ENCODE assay signal across 11 cellular contexts in genomic region chr4:576245-576821, GRCh38. TPM values are rescaled to one million over a fixed set of nuclear protein-coding genes. Genes with fewer than 3 reads are reported as not detected.
DNase-seq lines count a peak whose midpoint lies in the region; ATAC-seq and TF ChIP-seq lines count a peak whose summit lies in the region.
"Had no signal": no experiment of that assay in that cellular context is flagged by ENCODE, and none has a peak within 500 bp of the region (broad histone marks: within the 10 kb centered on the region; RNA-seq: fewer than 3 reads in every experiment).

TMEM271 (minus strand) TSS chr4:576295; CDS start chr4:576062, 233 bp downstream.

- peaks cover 84% of the 10 kb centered on the region for H3K27me3 Mint-ChIP-seq in neural crest cell (ENCODE audit: low read depth)

- H3K27ac ChIP-seq in dorsolateral prefrontal cortex: peak within 1 kb of the TSS in 57 of 59 donors; percentile 44 to 95 (median 81)
- H3K27ac ChIP-seq: upper lobe of right lung had no signal

- H3K27ac Mint-ChIP-seq in neural crest cell (ENCODE audit: unreplicated experiment): no peak within 1 kb of the TSS

- no peak for TF ChIP-seq EP300 in Ishikawa (IDR thresholded peaks at IDR 0.05; ENCODE audit: borderline replicate concordance)

- ATAC-seq in GM21528 (IDR thresholded peaks at IDR 0.05; ENCODE audit: low FRiP score, unreplicated experiment): no peak
- ATAC-seq: upper lobe of right lung had no signal

- H3K36me3 Mint-ChIP-seq in neural crest cell (ENCODE audit: low read depth): peaks cover 2% of the 10 kb centered on the region

- H3K27me3 ChIP-seq in dorsolateral prefrontal cortex: peaks cover 0 to 64% (median 16%) of the 10 kb centered on the region in 45 donors

- DNase-seq in NCI-H2227 (lab: John Stamatoyannopoulos, UW; ENCODE audit: unreplicated experiment) (peak; percentile 64), NCI-H2227 treated with DMSO at 0.1 percent for 48 hours (lab: John Stamatoyannopoulos, UW) (no peak), dorsolateral prefrontal cortex (no peak), neural crest cell (ENCODE audit: low read depth, low spot score) (no peak), erythroblast (lab: John Stamatoyannopoulos, UW) (no peak)
- DNase-seq in stimulated activated naive CD4-positive, alpha-beta T cell treated with Interleukin-2 at 50 U/mL for 16 hours (lab: John Stamatoyannopoulos, UW): no peak
- DNase-seq: NCI-H446 treated with DMSO at 0.1 percent for 48 hours, upper lobe of right lung had no signal

- H3K4me3 ChIP-seq in dorsolateral prefrontal cortex: peak within 1 kb of the TSS in 57 of 59 donors; percentile 17 to 69 (median 53)
- H3K4me3 ChIP-seq: upper lobe of right lung had no signal

- peaks cover 22% of the 10 kb centered on the region for H3K4me1 Mint-ChIP-seq in neural crest cell

- TF ChIP-seq RAD21 in Ishikawa (IDR thresholded peaks at IDR 0.05; ENCODE audit: low read depth): no peak

- H3K4me3 Mint-ChIP-seq in neural crest cell: peak within 1 kb of the TSS; percentile 76

- no peak for TF ChIP-seq POLR2A in erythroblast (IDR thresholded peaks at IDR 0.05; ENCODE audit: low read length)

- no peaks in the 10 kb centered on the region for H3K9me3 Mint-ChIP-seq in neural crest cell

- TF ChIP-seq CTCF in dorsolateral prefrontal cortex (IDR thresholded peaks at IDR 0.05 in 54 of 56, conservative IDR thresholded peaks at IDR 0.05 in 2 of 56; ENCODE audit: low read depth in 1 of 56, partially characterized antibody in 56 of 56) (no peak), neural crest cell (conservative IDR thresholded peaks at IDR 0.05) (no peak)

- intact Hi-C loops in dorsolateral prefrontal cortex (cut with DNase I): no loop called here

TF ChIP-seq in Ishikawa, 13 proteins besides CTCF, POLR2A, EP300 and RAD21:
- TF ChIP-seq EGR1 (IDR thresholded peaks at IDR 0.05) (no peak), ZBTB7A (IDR thresholded peaks at IDR 0.05; ENCODE audit: low read depth) (0 out of 2 replicates have a peak, but pooled peaks have one; percentile 24), CEBPB (IDR thresholded peaks at IDR 0.05) (no peak), FOXM1 (IDR thresholded peaks at IDR 0.05; ENCODE audit: borderline replicate concordance, low read depth) (no peak)

RNA-seq across cellular contexts. Expression of gene TMEM271, which starts in this region (rescaled TPM):
- total RNA-seq in dorsolateral prefrontal cortex (10 to 100 TPM in 119 of 120 experiments, 1 to 10 TPM in 1; 8.4 to 36.5 (median 24.2) TPM), neural crest cell (0.26 and 0.32 TPM in 2 replicates)
- total RNA-seq: bronchial epithelial cell, upper lobe of right lung had no signal
